In the genomic region with DNA sequence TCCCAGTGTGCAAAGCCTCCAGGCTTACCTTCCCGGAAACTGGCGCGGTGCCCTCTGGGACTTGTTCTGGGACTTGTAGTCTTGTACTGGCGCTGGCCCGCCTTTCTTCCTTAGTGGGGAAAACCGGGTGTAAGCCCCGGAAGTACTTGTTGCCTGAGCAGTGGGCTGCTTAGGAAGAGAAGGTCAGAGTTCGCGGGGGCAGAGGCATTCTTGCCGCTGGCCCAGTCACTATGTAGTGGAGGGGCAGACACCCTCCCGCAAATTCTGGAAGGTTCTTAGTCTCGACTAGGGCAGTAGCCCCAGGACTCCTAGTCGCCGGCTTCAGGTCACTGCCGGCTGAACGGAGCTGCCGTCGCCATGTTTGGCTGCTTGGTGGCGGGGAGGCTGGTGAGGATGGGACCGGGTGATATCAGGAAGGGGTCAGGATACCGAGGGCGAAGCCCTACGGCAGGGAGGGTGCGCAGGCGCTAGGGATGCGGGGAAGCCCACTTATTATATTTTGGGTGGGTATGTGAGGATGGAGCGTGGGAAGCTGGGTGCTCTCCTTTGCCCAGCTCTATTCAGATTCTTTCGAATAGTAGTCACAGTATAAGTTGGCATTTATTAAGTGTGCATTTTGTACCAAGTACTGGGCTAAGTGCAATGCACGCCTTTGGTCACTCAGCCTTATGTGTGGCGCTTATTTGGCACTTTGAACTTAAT, we compare ENCODE assay signal across 1 cellular context.
TF ChIP-seq lines count a peak whose summit lies in the region.

A gene with protein sequence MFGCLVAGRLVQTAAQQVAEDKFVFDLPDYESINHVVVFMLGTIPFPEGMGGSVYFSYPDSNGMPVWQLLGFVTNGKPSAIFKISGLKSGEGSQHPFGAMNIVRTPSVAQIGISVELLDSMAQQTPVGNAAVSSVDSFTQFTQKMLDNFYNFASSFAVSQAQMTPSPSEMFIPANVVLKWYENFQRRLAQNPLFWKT (plus strand): TSS at position 149 of the 702 bp plus-strand sequence. CDS start 209 bp downstream, at position 358.

TF ChIP-seq in K562, 482 proteins besides CTCF, POLR2A, EP300 and RAD21 (continued from another document and continues in another):
- TF ChIP-seq REST (CRISPR knock-in tag; IDR thresholded peaks at IDR 0.05; ENCODE audit: low read depth) (peak; percentile 36; the same call in 1 of the 2 replicates), ZNF589 (CRISPR knock-in tag; IDR thresholded peaks at IDR 0.05; ENCODE audit: low read depth) (peak; percentile 66; the same call in 1 of the 2 replicates), SMAD3 (CRISPR knock-in tag; conservative IDR thresholded peaks at IDR 0.05) (peak; percentile 73), PRMT5 (CRISPR knock-in tag; IDR thresholded peaks at IDR 0.05) (no peak), CREB1 (IDR thresholded peaks at IDR 0.05) (peak; percentile 33; the same call in 1 of the 2 replicates), CREB1 (CRISPR knock-in tag; IDR thresholded peaks at IDR 0.05) (0 out of 2 replicates have a peak, but pooled peaks have one; percentile 12), TFAP4 (CRISPR knock-in tag; IDR thresholded peaks at IDR 0.05; ENCODE audit: borderline replicate concordance) (peak; percentile 87), NFRKB (IDR thresholded peaks at IDR 0.05; ENCODE audit: low read depth) (peak; percentile 97), PKNOX1 (IDR thresholded peaks at IDR 0.05) (no peak), RERE (CRISPR knock-in tag; IDR thresholded peaks at IDR 0.05; ENCODE audit: borderline replicate concordance) (no peak), ZNF384 (IDR thresholded peaks at IDR 0.05; ENCODE audit: low read depth, low read length) (no peak), HDAC2 (IDR thresholded peaks at IDR 0.05) (peak; percentile 63), CHAMP1 (IDR thresholded peaks at IDR 0.05) (peak; percentile 37; the same call in 1 of the 2 replicates), PHTF2 (CRISPR knock-in tag; IDR thresholded peaks at IDR 0.05) (no peak; the same call in 1 of the 2 replicates), ZBTB7A (IDR thresholded peaks at IDR 0.05; ENCODE audit: borderline replicate concordance, control insufficient read depth, low read depth, low read length) (peak; percentile 92), FOXM1 (IDR thresholded peaks at IDR 0.05; ENCODE audit: low read depth) (peak; percentile 48; the same call in 1 of the 2 replicates), FOXM1 (CRISPR knock-in tag; IDR thresholded peaks at IDR 0.05; ENCODE audit: low read depth) (0 out of 2 replicates have a peak, but pooled peaks have one; percentile 61), ESRRA (IDR thresholded peaks at IDR 0.05; ENCODE audit: borderline replicate concordance, low read depth) (peak; percentile 62; the same call in 1 of the 2 replicates), MNT (conservative IDR thresholded peaks at IDR 0.05) (peak; percentile 44 to 70; a peak in 2 of 4 replicates), NRF1 (conservative IDR thresholded peaks at IDR 0.05 in 1 of 2, IDR thresholded peaks at IDR 0.05 in 1 of 2) (peak; percentile 85 to 86)
- TF ChIP-seq, protein P1, sequence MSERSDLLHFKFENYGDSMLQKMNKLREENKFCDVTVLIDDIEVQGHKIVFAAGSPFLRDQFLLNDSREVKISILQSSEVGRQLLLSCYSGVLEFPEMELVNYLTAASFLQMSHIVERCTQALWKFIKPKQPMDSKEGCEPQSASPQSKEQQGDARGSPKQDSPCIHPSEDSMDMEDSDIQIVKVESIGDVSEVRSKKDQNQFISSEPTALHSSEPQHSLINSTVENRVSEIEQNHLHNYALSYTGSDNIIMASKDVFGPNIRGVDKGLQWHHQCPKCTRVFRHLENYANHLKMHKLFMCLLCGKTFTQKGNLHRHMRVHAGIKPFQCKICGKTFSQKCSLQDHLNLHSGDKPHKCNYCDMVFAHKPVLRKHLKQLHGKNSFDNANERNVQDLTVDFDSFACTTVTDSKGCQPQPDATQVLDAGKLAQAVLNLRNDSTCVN (CRISPR knock-in tag; IDR thresholded peaks at IDR 0.05), result no peak
- TF ChIP-seq, protein P2, sequence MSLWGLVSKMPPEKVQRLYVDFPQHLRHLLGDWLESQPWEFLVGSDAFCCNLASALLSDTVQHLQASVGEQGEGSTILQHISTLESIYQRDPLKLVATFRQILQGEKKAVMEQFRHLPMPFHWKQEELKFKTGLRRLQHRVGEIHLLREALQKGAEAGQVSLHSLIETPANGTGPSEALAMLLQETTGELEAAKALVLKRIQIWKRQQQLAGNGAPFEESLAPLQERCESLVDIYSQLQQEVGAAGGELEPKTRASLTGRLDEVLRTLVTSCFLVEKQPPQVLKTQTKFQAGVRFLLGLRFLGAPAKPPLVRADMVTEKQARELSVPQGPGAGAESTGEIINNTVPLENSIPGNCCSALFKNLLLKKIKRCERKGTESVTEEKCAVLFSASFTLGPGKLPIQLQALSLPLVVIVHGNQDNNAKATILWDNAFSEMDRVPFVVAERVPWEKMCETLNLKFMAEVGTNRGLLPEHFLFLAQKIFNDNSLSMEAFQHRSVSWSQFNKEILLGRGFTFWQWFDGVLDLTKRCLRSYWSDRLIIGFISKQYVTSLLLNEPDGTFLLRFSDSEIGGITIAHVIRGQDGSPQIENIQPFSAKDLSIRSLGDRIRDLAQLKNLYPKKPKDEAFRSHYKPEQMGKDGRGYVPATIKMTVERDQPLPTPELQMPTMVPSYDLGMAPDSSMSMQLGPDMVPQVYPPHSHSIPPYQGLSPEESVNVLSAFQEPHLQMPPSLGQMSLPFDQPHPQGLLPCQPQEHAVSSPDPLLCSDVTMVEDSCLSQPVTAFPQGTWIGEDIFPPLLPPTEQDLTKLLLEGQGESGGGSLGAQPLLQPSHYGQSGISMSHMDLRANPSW (CRISPR knock-in tag; IDR thresholded peaks at IDR 0.05), result 0 out of 2 replicates have a peak, but pooled peaks have one; percentile 44
- TF ChIP-seq, protein P3, sequence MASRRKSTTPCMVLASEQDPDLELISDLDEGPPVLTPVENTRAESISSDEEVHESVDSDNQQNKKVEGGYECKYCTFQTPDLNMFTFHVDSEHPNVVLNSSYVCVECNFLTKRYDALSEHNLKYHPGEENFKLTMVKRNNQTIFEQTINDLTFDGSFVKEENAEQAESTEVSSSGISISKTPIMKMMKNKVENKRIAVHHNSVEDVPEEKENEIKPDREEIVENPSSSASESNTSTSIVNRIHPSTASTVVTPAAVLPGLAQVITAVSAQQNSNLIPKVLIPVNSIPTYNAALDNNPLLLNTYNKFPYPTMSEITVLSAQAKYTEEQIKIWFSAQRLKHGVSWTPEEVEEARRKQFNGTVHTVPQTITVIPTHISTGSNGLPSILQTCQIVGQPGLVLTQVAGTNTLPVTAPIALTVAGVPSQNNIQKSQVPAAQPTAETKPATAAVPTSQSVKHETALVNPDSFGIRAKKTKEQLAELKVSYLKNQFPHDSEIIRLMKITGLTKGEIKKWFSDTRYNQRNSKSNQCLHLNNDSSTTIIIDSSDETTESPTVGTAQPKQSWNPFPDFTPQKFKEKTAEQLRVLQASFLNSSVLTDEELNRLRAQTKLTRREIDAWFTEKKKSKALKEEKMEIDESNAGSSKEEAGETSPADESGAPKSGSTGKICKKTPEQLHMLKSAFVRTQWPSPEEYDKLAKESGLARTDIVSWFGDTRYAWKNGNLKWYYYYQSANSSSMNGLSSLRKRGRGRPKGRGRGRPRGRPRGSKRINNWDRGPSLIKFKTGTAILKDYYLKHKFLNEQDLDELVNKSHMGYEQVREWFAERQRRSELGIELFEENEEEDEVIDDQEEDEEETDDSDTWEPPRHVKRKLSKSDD (conservative IDR thresholded peaks at IDR 0.05; ENCODE audit: low read length), result 0 out of 2 replicates have a peak, but pooled peaks have one; percentile 61
